8 cellular contexts compared by ENCODE assay signal in the genomic region with DNA sequence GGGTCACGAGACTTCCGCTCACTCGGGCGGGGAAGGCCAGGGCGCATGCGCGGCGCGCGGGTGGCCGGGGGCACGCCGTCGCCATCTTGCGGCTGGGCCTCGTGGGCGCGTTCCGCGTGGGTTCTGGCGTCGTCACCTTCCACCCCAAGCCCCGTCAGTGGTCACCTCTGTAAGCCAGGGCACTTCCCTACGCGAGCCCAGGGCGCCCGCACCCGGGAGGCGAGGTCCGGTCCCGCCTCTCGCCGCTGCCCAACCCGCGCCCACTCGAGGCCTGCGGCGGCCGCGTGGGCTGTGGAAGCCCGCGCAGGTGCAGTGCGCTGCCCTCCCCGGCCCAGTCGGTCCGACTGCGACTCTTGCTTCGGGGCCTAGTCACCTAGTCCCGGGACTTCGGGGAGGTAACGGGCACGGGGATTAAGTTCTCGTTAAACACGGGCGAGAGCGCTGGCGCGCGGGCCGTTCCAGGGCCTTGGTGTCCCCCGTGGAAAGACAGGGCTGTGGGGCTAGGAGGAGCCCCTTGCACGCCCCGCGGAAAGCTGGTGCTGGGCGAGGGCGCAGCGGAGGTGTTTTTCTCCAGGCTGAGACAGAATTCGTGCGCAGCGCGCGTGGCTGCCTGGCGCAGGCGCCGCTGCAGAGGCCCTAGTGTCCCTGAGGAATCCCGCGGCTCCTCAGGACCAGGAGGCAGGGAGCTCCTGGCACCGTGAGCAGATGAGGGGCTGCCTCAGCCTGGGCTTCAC. TPM values are rescaled to one million over a fixed set of nuclear protein-coding genes. Genes with fewer than 3 reads are reported as not detected.
DNase-seq lines count a peak whose midpoint lies in the region; ATAC-seq and TF ChIP-seq lines count a peak whose summit lies in the region.

No MANE protein-coding gene starts in this region.

- no peaks in the 10 kb centered on the region for H3K27me3 Mint-ChIP-seq in activated T-cell treated with anti-CD3 and anti-CD28 coated beads, Interleukin-2, amount 50 U/mL, for 24 hours

- DNase-seq in Ammon's horn (ENCODE audit: low spot score) (peak; percentile 88), HPDE6-E6E7 (ENCODE audit: extremely low spot score) (peak; percentile 95), OCI-M1 (lab: John Stamatoyannopoulos, UW) (peak; percentile 92)
- peak; percentile 96 for DNase-seq in activated T-cell treated with anti-CD3 and anti-CD28 coated beads, Interleukin-2, amount 50 U/mL, for 24 hours
- DNase-seq in stimulated activated CD8-positive, alpha-beta memory T cell treated with anti-CD3 and anti-CD28 coated beads, Interleukin-7, amount 100 ng/mL, for 4 hours (ENCODE audit: low read depth in 2 of 2) = peak; percentile 91 to 96

- peak overlapping the region; percentile 97 for H3K27ac Mint-ChIP-seq in activated T-cell treated with anti-CD3 and anti-CD28 coated beads, Interleukin-2, amount 50 U/mL, for 24 hours

- peaks cover 0 to 14% of the 10 kb centered on the region in 2 donors for H3K36me3 ChIP-seq in muscle layer of duodenum (ENCODE audit: control insufficient read depth in 1 of 2, insufficient read depth in 2 of 2, low read length in 2 of 2)

- peak; percentile 2 for ATAC-seq in esophagus mucosa

- no peaks in the 10 kb centered on the region for H3K27me3 ChIP-seq in muscle layer of duodenum (ENCODE audit: low read depth, low read length)

- peaks cover 0 to 47% of the 10 kb centered on the region in 2 donors for H3K4me1 ChIP-seq in muscle layer of duodenum (ENCODE audit: control insufficient read depth in 1 of 2, insufficient read depth in 2 of 2, low read length in 2 of 2)

- peaks cover 51% of the 10 kb centered on the region for H3K4me1 Mint-ChIP-seq in activated T-cell treated with anti-CD3 and anti-CD28 coated beads, Interleukin-2, amount 50 U/mL, for 24 hours (ENCODE audit: low read depth)

- H3K9me3 ChIP-seq in muscle layer of duodenum (ENCODE audit: control insufficient read depth in 1 of 2, low read length in 2 of 2) = no peaks in the 10 kb centered on the region

- H3K4me3 ChIP-seq in muscle layer of duodenum (ENCODE audit: low read depth in 1 of 2, low read length in 2 of 2) = peak overlapping the region; percentile 68 to 75

- peak overlapping the region; percentile 87 for H3K4me3 Mint-ChIP-seq in activated T-cell treated with anti-CD3 and anti-CD28 coated beads, Interleukin-2, amount 50 U/mL, for 24 hours

- no peaks in the 10 kb centered on the region for H3K9me3 Mint-ChIP-seq in activated T-cell treated with anti-CD3 and anti-CD28 coated beads, Interleukin-2, amount 50 U/mL, for 24 hours

- peak overlapping the region; percentile 93 for H3K27ac ChIP-seq in muscle layer of duodenum (ENCODE audit: low read length)

- peak; percentile 94 for TF ChIP-seq POLR2A in GM19099 (IDR thresholded peaks at IDR 0.05; ENCODE audit: extremely low read depth, insufficient read length, low read depth)

- peaks cover 58% of the 10 kb centered on the region for H3K36me3 Mint-ChIP-seq in activated T-cell treated with anti-CD3 and anti-CD28 coated beads, Interleukin-2, amount 50 U/mL, for 24 hours (ENCODE audit: low read depth)

RNA-seq across cellular contexts. Expression of a gene that starts 0.4 kb away (rescaled TPM):
- 300 TPM for total RNA-seq in esophagus mucosa

RNA-seq across cellular contexts. Expression of a gene that starts 11.2 kb away (rescaled TPM):
- 812 TPM for total RNA-seq in esophagus mucosa

RNA-seq across cellular contexts. Expression of a gene that starts 19.8 kb away (rescaled TPM):
- total RNA-seq in esophagus mucosa = 68.9 TPM

RNA-seq across cellular contexts. Expression of a gene that starts 20.0 kb away (rescaled TPM):
- total RNA-seq in esophagus mucosa = 113 TPM

RNA-seq across cellular contexts. Expression of a gene that starts 30.5 kb away (rescaled TPM):
- 0.24 TPM for total RNA-seq in esophagus mucosa

Comparison
In these comparisons a context has a peak if more than half of its experiments do, and no peak if none do; other contexts are left out.
1. Peak in every context shown above with its lines: DNase-seq, ATAC-seq, H3K4me3 ChIP-seq and H3K27ac ChIP-seq.